Comparison of ENCODE assay signal across 22 cellular contexts in the genomic region with DNA sequence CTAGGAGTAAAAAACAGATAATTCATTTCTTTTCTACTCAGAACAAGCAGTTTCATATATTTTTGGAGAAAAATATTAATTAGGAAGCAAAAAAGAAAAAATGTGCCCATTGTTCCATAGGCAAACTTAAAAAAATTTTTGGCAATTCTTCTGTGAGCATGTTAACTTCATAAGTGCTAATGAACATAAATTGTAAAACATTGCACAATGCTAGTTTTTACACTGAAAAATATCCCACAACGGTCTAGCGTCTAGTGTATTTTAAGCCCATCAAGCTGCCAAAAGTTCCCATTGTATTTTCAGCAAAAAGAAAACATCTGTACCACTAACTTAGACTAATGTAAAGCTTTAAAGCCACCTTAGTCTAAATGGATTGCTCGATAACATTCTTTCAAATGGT. TPM values are rescaled to one million over a fixed set of nuclear protein-coding genes. Genes with fewer than 3 reads are reported as not detected.
A peak's percentile ranks its signal among the peaks of the same experiment; 100 is the strongest.
DNase-seq lines count a peak whose midpoint lies in the region; ATAC-seq, FAIRE-seq and TF ChIP-seq lines count a peak whose summit lies in the region.
"Had no signal": no experiment of that assay in that cellular context is flagged by ENCODE, and none has a peak within 500 bp of the region (broad histone marks: within the 10 kb centered on the region; RNA-seq: fewer than 3 reads in every experiment).

No MANE protein-coding gene starts in this region.

- H3F3A ChIP-seq in SU-DHL-6 (ENCODE audit: insufficient read depth) = peaks cover 7% of the 10 kb centered on the region; the same call in 1 of the 2 replicates

- H2AFZ ChIP-seq in SU-DHL-6 (ENCODE audit: low read depth, low read length, severe bottlenecking) (no peak overlapping the region), HepG2 (ENCODE audit: low read length) (no peak overlapping the region)

- no peak for FAIRE-seq in HepG2 (lab: Jason Lieb, UNC)

- POLR2A ChIA-PET in A673 (lab: Charles Lee; ENCODE audit: low non-redundant PET) (interaction anchor here (0.6 kb wide), 1 partner anchor 91 kb away, joined by 3 read pairs; no protein-coding TSS in a partner anchor), HepG2 (lab: Yijun Ruan, JAX) (interaction anchor here (5.4 kb wide), 1 partner anchor 87 kb away, joined by 39 read pairs; no protein-coding TSS in a partner anchor)

- H3K9me2 ChIP-seq in SU-DHL-6 (replicated peaks; ENCODE audit: insufficient read depth, low read length) = no peaks in the 10 kb centered on the region

- H3K4me2 ChIP-seq in SU-DHL-6 (ENCODE audit: low read depth, low read length, poor library complexity, severe bottlenecking) (peak overlapping the region; percentile 66), HepG2 (ENCODE audit: low read depth, low read length) (peak overlapping the region; percentile 80)

- no peak overlapping the region for H3K9ac ChIP-seq in HUES6 (ENCODE audit: low read length)
- H3K9ac ChIP-seq in SU-DHL-6 (ENCODE audit: low read length) = no peak overlapping the region
- peak overlapping the region; percentile 80; the same call in 1 of the 2 replicates for H3K9ac ChIP-seq in HepG2 (ENCODE audit: insufficient read depth, low read depth, low read length)
- H3K9ac ChIP-seq: BLaER1 treated with 17β-estradiol and CSF1 and Interleukin-3, amounts not matched to agents 10 nM and 100 nM had no signal

- in situ Hi-C loops in HepG2 (cut with HindIII; ENCODE audit: extremely low pct_ligation_motif_present, low pct_unique_long_range_greater_than_20kb) = no loop called here

- H3K79me2 ChIP-seq in SU-DHL-6 (ENCODE audit: insufficient read depth, low read length) (peaks cover 36% of the 10 kb centered on the region; the same call in 1 of the 2 replicates), HepG2 (ENCODE audit: insufficient read depth, low read length) (peaks cover 71% of the 10 kb centered on the region)

- TF ChIP-seq EP300 in HepG2 (IDR thresholded peaks at IDR 0.05; ENCODE audit: low read depth in 2 of 2, low read length in 2 of 2) (no peak), HepG2 (CRISPR knock-in tag; IDR thresholded peaks at IDR 0.05; ENCODE audit: borderline replicate concordance) (no peak)

- CTCF ChIA-PET in A673 (lab: Charles Lee) (interaction anchor here (1.0 kb wide), 1 partner anchor 151 kb away, joined by 3 read pairs; no protein-coding TSS in a partner anchor), HepG2 (lab: Yijun Ruan, JAX; ENCODE audit: low intra/inter-chr PET ratio, low total read pairs) (no interaction called here)

- H3K4me1 ChIP-seq in A673 (ENCODE audit: insufficient read depth, low read length, poor library complexity, severe bottlenecking) (peaks cover 45% of the 10 kb centered on the region), HUES6 (ENCODE audit: control insufficient read depth, insufficient read depth, low read length) (peaks cover 59% of the 10 kb centered on the region), HepG2 (ENCODE audit: insufficient read depth, low read length) (peaks cover 46% of the 10 kb centered on the region)

- no peak for TF ChIP-seq RAD21 in HepG2 (CRISPR knock-in tag; IDR thresholded peaks at IDR 0.05)

- no peaks in the 10 kb centered on the region for H3K27me3 ChIP-seq in A673 (replicated peaks; ENCODE audit: insufficient read depth, low read depth, low read length, poor library complexity)
- peaks cover 30% of the 10 kb centered on the region for H3K27me3 ChIP-seq in HUES6 (ENCODE audit: control insufficient read depth, insufficient read depth, low read length)
- H3K27me3 ChIP-seq in SU-DHL-6 (ENCODE audit: low read length) = no peaks in the 10 kb centered on the region
- H3K27me3 ChIP-seq in HepG2 (ENCODE audit: control insufficient read depth in 1 of 2, insufficient read depth in 2 of 2, low read length in 2 of 2) = no peaks in the 10 kb centered on the region; a peak in 1 of 5 replicates

- WGBS in HepG2 (ENCODE audit: low lambda C conversion rate) = 37% methylated on average over 3 of the region's 3 CpGs

- TF ChIP-seq CTCF in A673 (conservative IDR thresholded peaks at IDR 0.05; ENCODE audit: low read depth, low read length) (no peak), SU-DHL-6 (IDR thresholded peaks at IDR 0.05; ENCODE audit: insufficient read depth, low read length, poor library complexity, severe bottlenecking) (no peak), HepG2 (CRISPR knock-in tag; IDR thresholded peaks at IDR 0.05) (no peak)

- peak; percentile 29 for DNase-seq in A673 (ENCODE audit: low spot score)
- no peak for DNase-seq in HepG2 (ENCODE audit: low spot score)
- no peak for DNase-seq in A172 (ENCODE audit: low spot score)
- DNase-seq in activated naive CD4-positive, alpha-beta T cell treated with anti-CD3 and anti-CD28 coated beads, Interleukin-2, amount 50 U/mL, for 16 hours = no peak
- no peak for DNase-seq in NCI-H526 (lab: John Stamatoyannopoulos, UW)
- DNase-seq: ACHN; activated CD8-positive, alpha-beta memory T cell treated with anti-CD3 and anti-CD28 coated beads, Interleukin-2, amount 50 U/mL, for 4 hours; activated gamma-delta T cell; hippocampal formation; islet precursor cell; mucosa of descending colon; NCI-H1417 treated with DMSO at 0.1 percent for 48 hours; NCI-H2107; NCI-H524; occipital lobe; stimulated activated CD4-positive, alpha-beta T cell treated with anti-CD3 and anti-CD28 coated beads, Interleukin-12 subunit alpha, Interleukin-12 subunit beta, amount 100 ng/mL, for 4 hours; stimulated activated CD8-positive, alpha-beta memory T cell treated with anti-CD3 and anti-CD28 coated beads, Interleukin-4, amount 100 ng/mL, for 48 hours; T-helper 1 cell had no signal

- no peak for TF ChIP-seq POLR2A in HepG2 (IDR thresholded peaks at IDR 0.05; ENCODE audit: insufficient read depth in 1 of 2, low read depth in 2 of 2, low read length in 2 of 2)

- intact Hi-C loops in A673 (cut with micrococcal nuclease; ENCODE audit: unreplicated experiment) = loop anchor here (5.0 to 10.0 kb wide), 2 partner anchors 151 to 353 kb away; a partner anchor contains a TSS
- intact Hi-C loops in HepG2 (cut with micrococcal nuclease; ENCODE audit: unreplicated experiment) = no loop called here

- BruUV-seq in A673 (replicated peaks; lab: Mats Ljungman, UMichigan) (no TSS peak), HepG2 (replicated peaks; lab: Mats Ljungman, UMichigan) (no TSS peak)

- H3K9me3 ChIP-seq in A673 (ENCODE audit: low read depth, low read length, poor library complexity, severe bottlenecking) (no peaks in the 10 kb centered on the region), HUES6 (ENCODE audit: control insufficient read depth, insufficient read depth, low read depth, low read length) (no peaks in the 10 kb centered on the region), SU-DHL-6 (ENCODE audit: insufficient read depth, low read length) (no peaks in the 10 kb centered on the region), HepG2 (ENCODE audit: low read length) (no peaks in the 10 kb centered on the region)
- H3K9me3 ChIP-seq: BLaER1 treated with 17β-estradiol and CSF1 and Interleukin-3, amounts not matched to agents 10 nM and 100 nM; mucosa of descending colon had no signal

- H4K20me1 ChIP-seq in SU-DHL-6 (ENCODE audit: low read depth, low read length) = peaks cover 52% of the 10 kb centered on the region
- H4K20me1 ChIP-seq in HepG2 (ENCODE audit: insufficient read depth, low read length) = peaks cover 21% of the 10 kb centered on the region; the same call in 1 of the 2 replicates

- no peak for ATAC-seq in HepG2
- ATAC-seq in GM21723 (IDR thresholded peaks at IDR 0.05; ENCODE audit: unreplicated experiment) = no peak
- ATAC-seq: mucosa of descending colon had no signal

- H3K36me3 ChIP-seq in A673 (ENCODE audit: insufficient read depth, low read length, poor library complexity, severe bottlenecking) = no peaks in the 10 kb centered on the region
- H3K36me3 ChIP-seq in HUES6 (ENCODE audit: control insufficient read depth, insufficient read depth, low read length) = no peaks in the 10 kb centered on the region
- no peaks in the 10 kb centered on the region for H3K36me3 ChIP-seq in SU-DHL-6 (ENCODE audit: low read length)
- H3K36me3 ChIP-seq in HepG2 (replicated peaks in 1 of 2; ENCODE audit: control insufficient read depth in 1 of 2, insufficient read depth in 2 of 2, low read length in 2 of 2) = no peaks in the 10 kb centered on the region
- H3K36me3 ChIP-seq: BLaER1 treated with 17β-estradiol and CSF1 and Interleukin-3, amounts not matched to agents 10 nM and 100 nM had no signal

- H3K4me3 ChIP-seq in A673 (ENCODE audit: low read depth, low read length, poor library complexity, severe bottlenecking) (peak overlapping the region; percentile 67), HUES6 (ENCODE audit: low read depth, low read length) (peak overlapping the region; percentile 87), SU-DHL-6 (ENCODE audit: insufficient read depth, low read length, poor library complexity, severe bottlenecking) (no peak overlapping the region), HepG2 (replicated peaks in 1 of 3; ENCODE audit: insufficient read depth in 1 of 3, low read depth in 2 of 3, low read length in 3 of 3) (peak overlapping the region; percentile 93 to 96 (median 95); a peak in 5 of 6 replicates)
- H3K4me3 ChIP-seq: BLaER1 treated with 17β-estradiol and CSF1 and Interleukin-3, amounts not matched to agents 10 nM and 100 nM; mucosa of descending colon had no signal

- H3K27ac ChIP-seq in A673 (ENCODE audit: low read depth, low read length, poor library complexity, severe bottlenecking) (no peak overlapping the region), HUES6 (ENCODE audit: low read depth, low read length) (no peak overlapping the region), SU-DHL-6 (ENCODE audit: low read depth, low read length) (no peak overlapping the region), HepG2 (ENCODE audit: extremely low read length, insufficient read depth, low read length) (peak overlapping the region; percentile 81)
- H3K27ac ChIP-seq: BLaER1 treated with 17β-estradiol and CSF1 and Interleukin-3, amounts not matched to agents 10 nM and 100 nM had no signal

RNA-seq across cellular contexts. Expression of a gene that starts 2.8 kb away (rescaled TPM):
- total RNA-seq in A673 (2021) (5.3 and 6.8 TPM in 2 replicates), HepG2 (2016; rRNA removed; fragmentation: Illumina TruSeq; extraction: Trizol) (31.5 and 50.9 TPM in 2 replicates)
- 10.7 and 12.1 TPM in 2 replicates for total RNA-seq in HepG2 (2016; cell fraction: cytosol; rRNA removed; fragmentation: Illumina TruSeq; extraction: Trizol; ENCODE audit: low read depth)
- 28.3 and 52.2 TPM in 2 replicates for total RNA-seq in HepG2 (2016; cell fraction: insoluble cytoplasmic fraction; rRNA removed; fragmentation: Illumina TruSeq; extraction: Trizol)
- 36.7 and 36.8 TPM in 2 replicates for total RNA-seq in HepG2 (2016; cell fraction: membrane; rRNA removed; fragmentation: Illumina TruSeq; extraction: Trizol)
- total RNA-seq in HepG2 (2016; cell fraction: nucleus; rRNA removed; fragmentation: Illumina TruSeq; extraction: Trizol) = 24.3 and 28.3 TPM in 2 replicates
- 19.7 and 28.1 TPM in 2 replicates for polyA plus RNA-seq in HepG2 (2011; rRNA removed)
- 15.0 and 17.4 TPM in 2 replicates for polyA plus RNA-seq in HepG2 (2011; cell fraction: cytosol; rRNA removed)
- 18.1 and 19.3 TPM in 2 replicates for polyA plus RNA-seq in HepG2 (2011; cell fraction: nucleus; rRNA removed)
- polyA plus RNA-seq in HepG2 (2012) = 12.1 and 12.8 TPM in 2 replicates
- polyA plus RNA-seq in HepG2 (2016; cell fraction: cytosol; fragmentation: Illumina TruSeq; extraction: Trizol; ENCODE audit: low read depth) = 4.2 and 4.9 TPM in 2 replicates
- polyA plus RNA-seq in HepG2 (2016; cell fraction: insoluble cytoplasmic fraction; fragmentation: Illumina TruSeq; extraction: Trizol; ENCODE audit: low read depth) = 20.4 and 24.5 TPM in 2 replicates
- polyA plus RNA-seq in HepG2 (2016; cell fraction: membrane; fragmentation: Illumina TruSeq; extraction: Trizol; ENCODE audit: low read depth) = 8.8 and 10.3 TPM in 2 replicates
- polyA plus RNA-seq in HepG2 (2016; cell fraction: nucleus; fragmentation: Illumina TruSeq; extraction: Trizol; ENCODE audit: insufficient read depth, low read depth) = 21.9 and 25.3 TPM in 2 replicates
- 13.7 and 123 TPM in 2 replicates for polyA minus RNA-seq in HepG2 (2011; rRNA and poly(A)+ RNA removed; ENCODE audit: low replicate concordance)
- polyA minus RNA-seq in HepG2 (2011; cell fraction: cytosol; rRNA and poly(A)+ RNA removed) = 35.0 and 40.7 TPM in 2 replicates
- 26.1 and 27.2 TPM in 2 replicates for polyA minus RNA-seq in HepG2 (2011; cell fraction: nucleus; rRNA and poly(A)+ RNA removed)
- 0.28 and 1.2 TPM in 2 replicates for total RNA-seq in A172 (2014; rRNA removed; shearing (Covaris generic))

RNA-seq across cellular contexts. Expression of a gene that starts 8.7 kb away (rescaled TPM):
- 1.4 and 2.9 TPM in 2 replicates for total RNA-seq in A673 (2021)
- total RNA-seq in HepG2 (2016; rRNA removed; fragmentation: Illumina TruSeq; extraction: Trizol) = 0.02 TPM in 1 of 2 replicates, not detected in the other
- total RNA-seq in HepG2 (2016; cell fraction: cytosol; rRNA removed; fragmentation: Illumina TruSeq; extraction: Trizol; ENCODE audit: low read depth) = under 0.01 and 0.09 TPM in 2 replicates
- total RNA-seq in HepG2 (2016; cell fraction: insoluble cytoplasmic fraction; rRNA removed; fragmentation: Illumina TruSeq; extraction: Trizol) = 0.02 TPM in 1 of 2 replicates, not detected in the other
- 0.03 TPM in 2 replicates for total RNA-seq in HepG2 (2016; cell fraction: membrane; rRNA removed; fragmentation: Illumina TruSeq; extraction: Trizol)
- 0.06 and 0.09 TPM in 2 replicates for total RNA-seq in HepG2 (2016; cell fraction: nucleus; rRNA removed; fragmentation: Illumina TruSeq; extraction: Trizol)
- 0.01 and 0.04 TPM in 2 replicates for polyA plus RNA-seq in HepG2 (2011; rRNA removed)
- polyA plus RNA-seq in HepG2 (2011; cell fraction: cytosol; rRNA removed) = 0.03 and 0.04 TPM in 2 replicates
- 0.02 and 0.05 TPM in 2 replicates for polyA plus RNA-seq in HepG2 (2011; cell fraction: nucleus; rRNA removed)
- 0.01 TPM in 1 of 2 replicates, not detected in the other for polyA plus RNA-seq in HepG2 (2012)
- polyA plus RNA-seq in HepG2 (2016; cell fraction: cytosol; fragmentation: Illumina TruSeq; extraction: Trizol; ENCODE audit: low read depth) = not detected in 2 replicates
- polyA plus RNA-seq in HepG2 (2016; cell fraction: insoluble cytoplasmic fraction; fragmentation: Illumina TruSeq; extraction: Trizol; ENCODE audit: low read depth) = 0.03 TPM in 1 of 2 replicates, not detected in the other
- not detected in 2 replicates for polyA plus RNA-seq in HepG2 (2016; cell fraction: membrane; fragmentation: Illumina TruSeq; extraction: Trizol; ENCODE audit: low read depth)
- polyA plus RNA-seq in HepG2 (2016; cell fraction: nucleus; fragmentation: Illumina TruSeq; extraction: Trizol; ENCODE audit: insufficient read depth, low read depth) = 0.07 TPM in 1 of 2 replicates, not detected in the other
- polyA minus RNA-seq in HepG2 (2011; rRNA and poly(A)+ RNA removed; ENCODE audit: low replicate concordance) = 0.08 and 2.8 TPM in 2 replicates
- 0.09 and 0.30 TPM in 2 replicates for polyA minus RNA-seq in HepG2 (2011; cell fraction: cytosol; rRNA and poly(A)+ RNA removed)
- polyA minus RNA-seq in HepG2 (2011; cell fraction: nucleus; rRNA and poly(A)+ RNA removed) = 0.12 and 0.26 TPM in 2 replicates
- 12.0 and 18.0 TPM in 2 replicates for total RNA-seq in A172 (2014; rRNA removed; shearing (Covaris generic))
